29 cellular contexts compared by ENCODE assay signal in the genomic region with DNA sequence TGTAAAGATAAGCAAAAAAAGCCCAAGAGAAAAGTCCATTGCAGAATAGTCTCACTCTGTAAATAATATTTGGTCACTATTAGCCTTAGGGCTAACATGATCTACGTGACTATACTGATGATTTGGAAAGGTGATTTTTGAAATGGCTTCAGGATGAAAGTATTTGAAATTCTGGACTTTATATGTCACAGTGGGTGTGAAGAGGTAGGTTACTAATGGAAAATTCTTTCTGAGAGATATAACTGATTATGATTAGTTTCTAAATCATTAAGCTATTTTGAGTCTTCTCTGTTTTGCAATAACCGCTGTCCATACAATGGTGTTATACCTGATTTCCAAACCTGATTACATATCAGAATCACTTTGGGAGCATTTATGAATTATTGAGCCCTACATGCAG.
"Had no signal": no experiment of that assay in that cellular context is flagged by ENCODE, and none has a peak within 500 bp of the region (broad histone marks: within the 10 kb centered on the region; RNA-seq: fewer than 3 reads in every experiment).

No MANE protein-coding gene starts in this region.

- H3K4me2 ChIP-seq: neural progenitor cell had no signal

- H3K36me3 Mint-ChIP-seq: naive thymus-derived CD8-positive, alpha-beta T cell; neural progenitor cell; stimulated activated effector memory CD8-positive, alpha-beta T cell treated with anti-CD3 and anti-CD28 coated beads, Interleukin-12 subunit alpha, Interleukin-12 subunit beta, amount 100 ng/mL, for 72 hours; stimulated activated naive B cell treated with anti-CD40 and anti-IgM and Interleukin-4, amounts not matched to agents 10 μg/mL and 1 μg/mL and 100 μg/mL, for 72 hours had no signal

- H3K4me3 ChIP-seq: neural progenitor cell, ovary, psoas muscle, right lobe of liver, sigmoid colon, stomach, suprapubic skin, testis, tibial artery, transverse colon, upper lobe of left lung, vagina had no signal

- H3K79me2 ChIP-seq: parathyroid adenoma had no signal

- H3K9me3 ChIP-seq: ovary, psoas muscle, right lobe of liver, sigmoid colon, stomach, suprapubic skin, testis, tibial artery, transverse colon, upper lobe of left lung, vagina had no signal

- DNase-seq: naive thymus-derived CD8-positive, alpha-beta T cell; occipital lobe; ovary; posterior cingulate gyrus; psoas muscle; right cardiac atrium; right lobe of liver; sigmoid colon; small intestine; stimulated activated CD4-positive, alpha-beta T cell treated with anti-CD3 and anti-CD28 coated beads, Interleukin-15, amount 100 ng/mL, for 24 hours; stimulated activated CD4-positive, alpha-beta T cell treated with anti-CD3 and anti-CD28 coated beads, Interleukin-2, amount 100 ng/mL, for 24 hours; stimulated activated CD4-positive, alpha-beta T cell treated with anti-CD3 and anti-CD28 coated beads, Interleukin-2, amount 100 ng/mL, for 48 hours; stimulated activated CD4-positive, alpha-beta T cell treated with anti-CD3 and anti-CD28 coated beads, Interleukin-4, amount 100 ng/mL, for 24 hours; stimulated activated naive B cell treated with anti-CD40 and anti-IgM and Interleukin-4, amounts not matched to agents 10 μg/mL and 1 μg/mL and 100 μg/mL, for 72 hours; stimulated activated naive CD4-positive, alpha-beta T cell treated with Interleukin-2 at 50 U/mL for 16 hours; stomach; substantia nigra; testis; tibial artery; transverse colon; upper lobe of left lung had no signal

- H3K4me1 Mint-ChIP-seq: nephron; stimulated activated effector memory CD8-positive, alpha-beta T cell treated with anti-CD3 and anti-CD28 coated beads, Interleukin-12 subunit alpha, Interleukin-12 subunit beta, amount 100 ng/mL, for 72 hours; stimulated activated naive B cell treated with anti-CD40 and anti-IgM and Interleukin-4, amounts not matched to agents 10 μg/mL and 1 μg/mL and 100 μg/mL, for 72 hours had no signal

- H3K27ac ChIP-seq: neural progenitor cell, ovary, parathyroid adenoma, psoas muscle, right lobe of liver, stomach, suprapubic skin, testis, tibial artery, upper lobe of left lung, vagina had no signal

- H3K27me3 Mint-ChIP-seq: naive thymus-derived CD8-positive, alpha-beta T cell; progenitor cell of endocrine pancreas; stimulated activated naive B cell treated with anti-CD40 and anti-IgM and Interleukin-4, amounts not matched to agents 10 μg/mL and 1 μg/mL and 100 μg/mL, for 72 hours; stimulated activated naive CD8-positive, alpha-beta T cell treated with anti-CD3 and anti-CD28 coated beads, Interleukin-15, Interleukin-2, amounts not matched to agents 100 ng/mL and 50 ng/mL, for 24 hours had no signal

- H3K36me3 ChIP-seq: neural progenitor cell, ovary, right lobe of liver, sigmoid colon, stomach, suprapubic skin, tibial artery, transverse colon, upper lobe of left lung, vagina had no signal

- H3K9me3 Mint-ChIP-seq: naive thymus-derived CD8-positive, alpha-beta T cell; nephron; neural progenitor cell; stimulated activated effector memory CD8-positive, alpha-beta T cell treated with anti-CD3 and anti-CD28 coated beads, Interleukin-12 subunit alpha, Interleukin-12 subunit beta, amount 100 ng/mL, for 72 hours; stimulated activated naive B cell treated with anti-CD40 and anti-IgM and Interleukin-4, amounts not matched to agents 10 μg/mL and 1 μg/mL and 100 μg/mL, for 72 hours; stimulated activated naive CD8-positive, alpha-beta T cell treated with anti-CD3 and anti-CD28 coated beads, Interleukin-15, Interleukin-2, amounts not matched to agents 100 ng/mL and 50 ng/mL, for 24 hours had no signal

- H3K4me3 Mint-ChIP-seq: naive thymus-derived CD8-positive, alpha-beta T cell; nephron; neural progenitor cell; stimulated activated effector memory CD8-positive, alpha-beta T cell treated with anti-CD3 and anti-CD28 coated beads, Interleukin-12 subunit alpha, Interleukin-12 subunit beta, amount 100 ng/mL, for 72 hours; stimulated activated naive B cell treated with anti-CD40 and anti-IgM and Interleukin-4, amounts not matched to agents 10 μg/mL and 1 μg/mL and 100 μg/mL, for 72 hours; stimulated activated naive CD8-positive, alpha-beta T cell treated with anti-CD3 and anti-CD28 coated beads, Interleukin-15, Interleukin-2, amounts not matched to agents 100 ng/mL and 50 ng/mL, for 24 hours had no signal

- H3K27ac Mint-ChIP-seq: naive thymus-derived CD8-positive, alpha-beta T cell; nephron; neural progenitor cell; progenitor cell of endocrine pancreas; stimulated activated naive B cell treated with anti-CD40 and anti-IgM and Interleukin-4, amounts not matched to agents 10 μg/mL and 1 μg/mL and 100 μg/mL, for 72 hours; stimulated activated naive CD8-positive, alpha-beta T cell treated with anti-CD3 and anti-CD28 coated beads, Interleukin-15, Interleukin-2, amounts not matched to agents 100 ng/mL and 50 ng/mL, for 24 hours had no signal

- ATAC-seq: naive thymus-derived CD8-positive, alpha-beta T cell; right cardiac atrium; right lobe of liver; stimulated activated effector memory CD8-positive, alpha-beta T cell treated with anti-CD3 and anti-CD28 coated beads, Interleukin-12 subunit alpha, Interleukin-12 subunit beta, amount 100 ng/mL, for 72 hours; stimulated activated naive B cell treated with anti-CD40 and anti-IgM and Interleukin-4, amounts not matched to agents 10 μg/mL and 1 μg/mL and 100 μg/mL, for 72 hours had no signal

- H3K27me3 ChIP-seq: neural progenitor cell, ovary, right lobe of liver, sigmoid colon, stomach, suprapubic skin, testis, tibial artery, transverse colon, upper lobe of left lung, vagina had no signal

- H3K4me1 ChIP-seq: neural progenitor cell, parathyroid adenoma, sigmoid colon, testis had no signal

- H3K9ac ChIP-seq: neural progenitor cell, parathyroid adenoma had no signal

- H2AFZ ChIP-seq: neural progenitor cell, parathyroid adenoma had no signal
